ENCODE assay signal across 21 cellular contexts in the genomic region with DNA sequence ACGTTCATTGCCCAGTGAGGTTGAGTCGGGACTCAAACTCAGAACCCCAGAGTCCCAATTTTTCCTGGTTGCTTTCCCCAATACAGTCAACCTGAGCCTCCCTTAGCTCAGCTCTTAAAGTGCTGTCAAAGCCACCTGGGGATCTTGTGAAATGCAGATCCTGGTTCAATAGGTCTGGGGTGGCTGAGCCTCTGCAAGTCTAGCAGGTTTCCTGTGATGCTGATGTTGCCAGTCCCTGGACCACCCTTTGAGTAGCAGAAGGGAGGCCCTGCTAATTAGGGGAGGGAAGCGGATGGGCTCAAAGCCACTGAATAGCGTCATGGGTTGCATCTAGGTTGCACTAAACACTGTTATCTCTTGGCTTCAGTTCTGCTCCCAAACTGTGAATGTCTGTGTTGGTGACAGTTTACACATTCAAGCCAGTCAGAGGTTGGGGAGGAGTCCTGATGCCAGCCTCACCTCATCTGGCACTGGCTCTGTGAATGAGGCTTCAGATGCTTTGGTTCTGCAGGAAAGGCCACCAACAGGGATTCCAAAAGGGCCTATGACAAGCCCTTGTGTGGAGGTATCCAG.
"Had no signal": no experiment of that assay in that cellular context is flagged by ENCODE, and none has a peak within 500 bp of the region (broad histone marks: within the 10 kb centered on the region; RNA-seq: fewer than 3 reads in every experiment).

No MANE protein-coding gene starts in this region.

- H3K9me3 ChIP-seq: adrenal gland, ascending aorta, esophagus muscularis mucosa, transverse colon had no signal

- H3K36me3 ChIP-seq: adrenal gland, ascending aorta, brain microvascular endothelial cell, esophagus muscularis mucosa, transverse colon had no signal

- ATAC-seq: activated CD8-positive, alpha-beta T cell treated with anti-CD3 and anti-CD28 coated beads, Interleukin-2, amount 10 ng/mL, durations not matched to agents 7 days and 5 days; effector memory CD8-positive, alpha-beta T cell; left lobe of liver; naive thymus-derived CD4-positive, alpha-beta T cell; stimulated activated naive B cell treated with anti-CD40 and anti-IgM and Interleukin-4, amounts not matched to agents 10 μg/mL and 1 μg/mL and 100 μg/mL, for 72 hours had no signal

- DNase-seq: activated CD4-positive, alpha-beta T cell treated with anti-CD3 and anti-CD28 coated beads, Interleukin-2, amount 50 U/mL, for 1 hour; activated CD4-positive, CD25-positive, alpha-beta regulatory T cell treated with anti-CD3 and anti-CD28 coated beads, Interleukin-2, amount 50 U/mL, for 72 hours; activated CD8-positive, alpha-beta T cell treated with anti-CD3 and anti-CD28 coated beads, Interleukin-2, amount 10 ng/mL, durations not matched to agents 7 days and 5 days; activated naive CD4-positive, alpha-beta T cell; adrenal gland; brain microvascular endothelial cell; caudate nucleus; dermis blood vessel endothelial cell; effector memory CD8-positive, alpha-beta T cell; hippocampal formation; naive thymus-derived CD4-positive, alpha-beta T cell; retina; stimulated activated CD4-positive, alpha-beta T cell treated with anti-CD3 and anti-CD28 coated beads, Interleukin-2, amount 100 ng/mL, for 48 hours; stimulated activated CD8-positive, alpha-beta memory T cell treated with anti-CD3 and anti-CD28 coated beads, Interleukin-4, amount 100 ng/mL, for 48 hours; stimulated activated naive B cell treated with anti-CD40 and anti-IgM and Interleukin-4, amounts not matched to agents 10 μg/mL and 1 μg/mL and 100 μg/mL, for 72 hours; transverse colon had no signal

- H3K4me1 ChIP-seq: adrenal gland, ascending aorta, esophagus muscularis mucosa, transverse colon had no signal

- H3K4me3 ChIP-seq: adrenal gland, ascending aorta, esophagus muscularis mucosa, lung, transverse colon had no signal

- H3K27me3 ChIP-seq: adrenal gland, ascending aorta, brain microvascular endothelial cell, esophagus muscularis mucosa, transverse colon had no signal

- H3K27ac ChIP-seq: adrenal gland, ascending aorta, brain microvascular endothelial cell, esophagus muscularis mucosa, transverse colon, VCaP had no signal
